Comparison of ENCODE assay signal across 14 cellular contexts in genomic region chr17:82561429-82562035, GRCh38. TPM values are rescaled to one million over a fixed set of nuclear protein-coding genes. Genes with fewer than 3 reads are reported as not detected.
DNase-seq lines count a peak whose midpoint lies in the region; ATAC-seq, FAIRE-seq and TF ChIP-seq lines count a peak whose summit lies in the region.
"Had no signal": no experiment of that assay in that cellular context is flagged by ENCODE, and none has a peak within 500 bp of the region (broad histone marks: within the 10 kb centered on the region; RNA-seq: fewer than 3 reads in every experiment).

No MANE protein-coding gene starts in this region.

- no peak overlapping the region for H2AFZ ChIP-seq in K562 (ENCODE audit: low read depth, low read length)

- peaks cover 72% of the 10 kb centered on the region for H3K4me1 ChIP-seq in left ventricle myocardium inferior
- peaks cover 5 to 30% of the 10 kb centered on the region in 2 experiments for H3K4me1 ChIP-seq in K562 (replicated peaks in 1 of 2; ENCODE audit: control insufficient read depth in 2 of 2, insufficient read depth in 2 of 2, low read length in 2 of 2)
- peaks cover 37% of the 10 kb centered on the region for H3K4me1 ChIP-seq in upper lobe of right lung

- TF ChIP-seq POLR2A in K562 (conservative IDR thresholded peaks at IDR 0.05): no peak

- H3K4me3 ChIP-seq in left ventricle myocardium inferior: no peak overlapping the region
- no peak overlapping the region for H3K4me3 ChIP-seq in K562
- no peak overlapping the region for H3K4me3 ChIP-seq in upper lobe of right lung
- H3K4me3 ChIP-seq: coronary artery had no signal

- no peak for TF ChIP-seq RAD21 in K562 (CRISPR knock-in tag; conservative IDR thresholded peaks at IDR 0.05 in 1 of 2, IDR thresholded peaks at IDR 0.05 in 1 of 2)

- H4K20me1 ChIP-seq in K562 (replicated peaks; ENCODE audit: control insufficient read depth, insufficient read depth, low read length): peaks cover 49% of the 10 kb centered on the region

- TF ChIP-seq EP300 in K562 (IDR thresholded peaks at IDR 0.05; ENCODE audit: low read length): no peak

- no peak for TF ChIP-seq CTCF in left ventricle myocardium inferior (IDR thresholded peaks at IDR 0.05; ENCODE audit: borderline replicate concordance)
- TF ChIP-seq CTCF in K562 (IDR thresholded peaks at IDR 0.05 in 2 of 3, conservative IDR thresholded peaks at IDR 0.05 in 1 of 3; ENCODE audit: insufficient read depth in 2 of 3, low read depth in 1 of 3, low read length in 3 of 3): no peak
- TF ChIP-seq CTCF in upper lobe of right lung (IDR thresholded peaks at IDR 0.05): no peak

- POLR2A ChIA-PET in K562 (lab: Yijun Ruan, JAX): interaction anchor here (0.9 to 1.5 kb wide), 2 partner anchors 10 to 15 kb away, joined by 3 read pairs; no protein-coding TSS in a partner anchor

- intact Hi-C loops in left ventricle myocardium superior (cut with micrococcal nuclease) (no loop called here), left ventricle myocardium inferior (cut with micrococcal nuclease) (no loop called here), K562 (cut with micrococcal nuclease) (no loop called here), upper lobe of right lung (cut with DNase I) (no loop called here)

- H3K9me3 ChIP-seq in left ventricle myocardium inferior (replicated peaks) (no peaks in the 10 kb centered on the region), K562 (replicated peaks; ENCODE audit: control insufficient read depth, insufficient read depth, low read depth, low read length) (no peaks in the 10 kb centered on the region), upper lobe of right lung (no peaks in the 10 kb centered on the region)

- in situ Hi-C loops in K562 (cut with MboI): no loop called here

- peak; percentile 14 for ATAC-seq in left ventricle myocardium superior
- ATAC-seq in K562: no peak
- ATAC-seq in left lobe of liver: peak; percentile 27
- peak; percentile 11 for ATAC-seq in upper lobe of right lung
- no peak for ATAC-seq in GM21737 (IDR thresholded peaks at IDR 0.05; ENCODE audit: unreplicated experiment)
- no peak for ATAC-seq in GM19035 (IDR thresholded peaks at IDR 0.05; ENCODE audit: unreplicated experiment)
- ATAC-seq: activated CD8-positive, alpha-beta T cell treated with anti-CD3 and anti-CD28 coated beads for 36 hours; natural killer cell; stimulated activated naive B cell treated with anti-CD40 and anti-IgM and Interleukin-4, amounts not matched to agents 10 μg/mL and 1 μg/mL and 100 μg/mL, for 72 hours had no signal

- DNase-seq in left ventricle myocardium superior (no peak), left ventricle myocardium inferior (no peak), K562 (ENCODE audit: extremely low read depth in 1 of 4, low spot score in 3 of 4) (no peak), left lobe of liver (ENCODE audit: low spot score) (no peak), upper lobe of right lung (no peak), NAMALWA (ENCODE audit: low spot score) (no peak)
- DNase-seq: activated CD8-positive, alpha-beta T cell treated with anti-CD3 and anti-CD28 coated beads for 36 hours; mesenchymal stem cell; natural killer cell; NCI-H1436 treated with DMSO at 0.1 percent for 48 hours; stimulated activated naive B cell treated with anti-CD40 and anti-IgM and Interleukin-4, amounts not matched to agents 10 μg/mL and 1 μg/mL and 100 μg/mL, for 72 hours had no signal

- 94% methylated on average over 28 of the region's 31 CpGs for WGBS in K562 (ENCODE audit: insufficient coverage, low coverage, missing lambda C conversion rate)

- no peak overlapping the region for H3K27ac ChIP-seq in left ventricle myocardium inferior (replicated peaks)
- no peak overlapping the region for H3K27ac ChIP-seq in K562 (ENCODE audit: extremely low read depth, low read depth, low read length)
- H3K27ac ChIP-seq in upper lobe of right lung: no peak overlapping the region
- H3K27ac ChIP-seq: coronary artery had no signal

- H3K79me2 ChIP-seq in K562 (ENCODE audit: control insufficient read depth, insufficient read depth, low read length): peaks cover 86% of the 10 kb centered on the region

- peaks cover 8% of the 10 kb centered on the region for H3K36me3 ChIP-seq in left ventricle myocardium inferior
- H3K36me3 ChIP-seq in K562 (ENCODE audit: control insufficient read depth, insufficient read depth, low read length): peaks cover 44% of the 10 kb centered on the region; the same call in 2 of the 3 replicates
- peaks cover 15% of the 10 kb centered on the region for H3K36me3 ChIP-seq in upper lobe of right lung

- peaks cover 4% of the 10 kb centered on the region for H3K9me1 ChIP-seq in K562 (ENCODE audit: control insufficient read depth, insufficient read depth, low read length)

- BruUV-seq in K562 (replicated peaks; lab: Mats Ljungman, UMichigan): no TSS peak

- no peaks in the 10 kb centered on the region for H3K27me3 ChIP-seq in left ventricle myocardium inferior (ENCODE audit: low read depth)
- H3K27me3 ChIP-seq in K562 (ENCODE audit: control insufficient read depth in 2 of 2, insufficient read depth in 2 of 2, low read length in 2 of 2): no peaks in the 10 kb centered on the region
- no peaks in the 10 kb centered on the region for H3K27me3 ChIP-seq in upper lobe of right lung

- FAIRE-seq in K562 (lab: Jason Lieb, UNC): no peak

- CTCF ChIA-PET in K562 (lab: Yijun Ruan, JAX; ENCODE audit: low intra/inter-chr PET ratio): no interaction called here

- H3K4me2 ChIP-seq in K562 (ENCODE audit: insufficient read depth, low read length): no peak overlapping the region

- peak overlapping the region in 1 of 2 experiments; percentile 18; a peak in 1 of 4 replicates for H3K9ac ChIP-seq in K562 (ENCODE audit: insufficient read depth in 1 of 2, low read depth in 2 of 2, low read length in 2 of 2)

TF ChIP-seq in K562, 482 proteins besides CTCF, POLR2A, EP300 and RAD21:
- TF ChIP-seq STAG1 (CRISPR knock-in tag; IDR thresholded peaks at IDR 0.05; ENCODE audit: borderline replicate concordance): no peak
- TF ChIP-seq, protein P1, sequence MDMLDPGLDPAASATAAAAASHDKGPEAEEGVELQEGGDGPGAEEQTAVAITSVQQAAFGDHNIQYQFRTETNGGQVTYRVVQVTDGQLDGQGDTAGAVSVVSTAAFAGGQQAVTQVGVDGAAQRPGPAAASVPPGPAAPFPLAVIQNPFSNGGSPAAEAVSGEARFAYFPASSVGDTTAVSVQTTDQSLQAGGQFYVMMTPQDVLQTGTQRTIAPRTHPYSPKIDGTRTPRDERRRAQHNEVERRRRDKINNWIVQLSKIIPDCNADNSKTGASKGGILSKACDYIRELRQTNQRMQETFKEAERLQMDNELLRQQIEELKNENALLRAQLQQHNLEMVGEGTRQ (CRISPR knock-in tag; IDR thresholded peaks at IDR 0.05): no peak
- peak; percentile 36; the same call in 1 of the 2 replicates for TF ChIP-seq POLR2G (IDR thresholded peaks at IDR 0.05; ENCODE audit: low read depth, low read length)
- no peak for TF ChIP-seq ZNF589 (CRISPR knock-in tag; IDR thresholded peaks at IDR 0.05; ENCODE audit: low read depth)
- no peak for TF ChIP-seq NCOR1 (IDR thresholded peaks at IDR 0.05)
- no peak for TF ChIP-seq SIN3B (IDR thresholded peaks at IDR 0.05; ENCODE audit: low read depth)
- TF ChIP-seq MAFK (IDR thresholded peaks at IDR 0.05; ENCODE audit: low read length): no peak
- TF ChIP-seq RBM22 (IDR thresholded peaks at IDR 0.05; ENCODE audit: low read depth, low read length, poor library complexity, severe bottlenecking): peak; percentile 46
- TF ChIP-seq, protein P2, sequence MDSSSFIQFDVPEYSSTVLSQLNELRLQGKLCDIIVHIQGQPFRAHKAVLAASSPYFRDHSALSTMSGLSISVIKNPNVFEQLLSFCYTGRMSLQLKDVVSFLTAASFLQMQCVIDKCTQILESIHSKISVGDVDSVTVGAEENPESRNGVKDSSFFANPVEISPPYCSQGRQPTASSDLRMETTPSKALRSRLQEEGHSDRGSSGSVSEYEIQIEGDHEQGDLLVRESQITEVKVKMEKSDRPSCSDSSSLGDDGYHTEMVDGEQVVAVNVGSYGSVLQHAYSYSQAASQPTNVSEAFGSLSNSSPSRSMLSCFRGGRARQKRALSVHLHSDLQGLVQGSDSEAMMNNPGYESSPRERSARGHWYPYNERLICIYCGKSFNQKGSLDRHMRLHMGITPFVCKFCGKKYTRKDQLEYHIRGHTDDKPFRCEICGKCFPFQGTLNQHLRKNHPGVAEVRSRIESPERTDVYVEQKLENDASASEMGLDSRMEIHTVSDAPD (CRISPR knock-in tag; IDR thresholded peaks at IDR 0.05): no peak
TF ChIP-seq in K562: peak in this region for 2.

RNA-seq across cellular contexts. Expression of gene FOXK2, which starts 42.0 kb away (rescaled TPM):
- total RNA-seq in left ventricle myocardium superior (41.5 TPM), left ventricle myocardium inferior (41.6 TPM), K562 (2014; rRNA removed) (41.5 and 56.9 TPM in 2 replicates), K562 (2014; rRNA removed; fragmentation: Illumina TruSeq; extraction: Trizol) (41.2 and 44.1 TPM in 2 replicates), K562 (2015; rRNA removed; fragmentation: Illumina TruSeq; extraction: Trizol) (52.0 and 52.4 TPM in 2 replicates), K562 (2021) (86.0 and 93.2 TPM in 2 replicates), left lobe of liver (16.2 TPM), upper lobe of right lung (62.4 TPM)
- 166 and 251 TPM in 2 replicates for total RNA-seq in K562 (2011; cell fraction: chromatin; rRNA removed; ENCODE audit: low replicate concordance)
- 125 and 127 TPM in 2 replicates for total RNA-seq in K562 (2011; cell fraction: nucleolus; rRNA removed)
- total RNA-seq in K562 (2011; cell fraction: nucleoplasm; rRNA removed): 127 and 131 TPM in 2 replicates
- polyA plus RNA-seq in K562 (2011; rRNA removed) (47.2 and 52.2 TPM in 2 replicates), K562 (2014; fragmentation: Illumina TruSeq; extraction: Trizol) (56.1 and 65.8 TPM in 2 replicates), K562 (2014; fragmentation: Nextera tagmentation; extraction: Ambion mirVana) (1 to 10 TPM; 3.0 to 4.2 TPM), K562 (2014; rRNA removed) (39.6 and 41.9 TPM in 2 replicates)
- 38.3 and 50.0 TPM in 2 replicates for polyA plus RNA-seq in K562 (2011; cell fraction: cytosol; rRNA removed)
- 35.3 and 49.9 TPM in 2 replicates for polyA plus RNA-seq in K562 (2011; cell fraction: nucleus; rRNA removed)
- polyA plus RNA-seq in K562 (2012): 36.6 and 41.2 TPM in 2 replicates
- 40.7 and 56.5 TPM in 2 replicates for polyA minus RNA-seq in K562 (2011; rRNA and poly(A)+ RNA removed)
- 73.7 and 76.9 TPM in 2 replicates for polyA minus RNA-seq in K562 (2011; cell fraction: cytosol; rRNA and poly(A)+ RNA removed)
- polyA minus RNA-seq in K562 (2011; cell fraction: nucleus; rRNA and poly(A)+ RNA removed): 35.9 and 60.9 TPM in 2 replicates

Comparison
In these comparisons a context has a peak if more than half of its experiments do, and no peak if none do; other contexts are left out.
1. ATAC-seq: peak in left ventricle myocardium superior (single experiment), left lobe of liver (single experiment) and upper lobe of right lung (single experiment); none in K562 (single experiment), GM21737 (single experiment) and GM19035 (single experiment).